14 cellular contexts compared by ENCODE assay signal in the genomic region with DNA sequence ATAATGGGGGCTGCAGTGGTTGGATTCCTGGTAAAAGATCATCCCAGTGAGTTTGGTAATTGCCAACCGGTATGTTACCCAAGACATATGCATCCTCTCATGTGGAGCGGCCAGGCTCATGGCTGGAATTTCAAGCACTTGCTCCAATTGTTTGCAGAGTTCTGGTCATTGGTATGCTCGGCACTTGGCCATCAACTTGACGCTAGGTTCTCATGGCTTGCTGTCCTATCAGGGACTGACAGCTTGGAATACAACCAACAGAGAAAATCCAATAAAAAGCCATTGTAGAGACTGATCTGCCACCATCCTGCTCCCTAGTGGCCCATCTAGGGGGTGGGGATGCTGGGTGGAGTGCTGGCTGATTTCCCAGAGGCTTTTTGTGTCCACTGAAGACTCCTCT.
"Had no signal": no experiment of that assay in that cellular context is flagged by ENCODE, and none has a peak within 500 bp of the region (broad histone marks: within the 10 kb centered on the region; RNA-seq: fewer than 3 reads in every experiment).

No MANE protein-coding gene starts in this region.

- H3K27ac Mint-ChIP-seq: activated T-helper 17 cell treated with anti-CD3 and anti-CD28 coated beads, Interleukin-2, amount 50 U/mL, for 72 hours; T-helper 2 cell treated with Interferon-gamma antibody and Interleukin-4, amounts not matched to agents 5 μg/mL and 100 μg/mL, for 36 hours had no signal

- FAIRE-seq: frontal cortex had no signal

- H3K4me3 ChIP-seq: heart right ventricle, psoas muscle, sigmoid colon had no signal

- DNase-seq: activated CD4-positive, alpha-beta T cell treated with anti-CD3 and anti-CD28 coated beads, Interleukin-2, amount 50 U/mL, for 1 hour; activated naive CD4-positive, alpha-beta T cell treated with Interleukin-2 at 50 U/mL for 16 hours; anterior cingulate cortex; heart right ventricle; left colon; psoas muscle; sigmoid colon; stimulated activated CD4-positive, alpha-beta T cell treated with anti-CD3 and anti-CD28 coated beads, Interleukin-12 subunit alpha, Interleukin-12 subunit beta, amount 100 ng/mL, for 4 hours; stimulated activated CD4-positive, alpha-beta T cell treated with anti-CD3 and anti-CD28 coated beads, Interleukin-2, amount 100 ng/mL, for 24 hours had no signal

- H3K27ac ChIP-seq: heart right ventricle, psoas muscle had no signal

- H3K27me3 ChIP-seq: heart right ventricle, sigmoid colon had no signal

- H3K9me3 ChIP-seq: heart right ventricle, psoas muscle, sigmoid colon had no signal

- H3K9me3 Mint-ChIP-seq: T-helper 2 cell treated with Interferon-gamma antibody and Interleukin-4, amounts not matched to agents 5 μg/mL and 100 μg/mL, for 36 hours had no signal

- ATAC-seq: activated CD4-positive, CD25-positive, alpha-beta regulatory T cell treated with anti-CD3 and anti-CD28 coated beads, Interleukin-2, amount 50 U/mL, for 24 hours; activated T-helper 17 cell treated with anti-CD3 and anti-CD28 coated beads, Interleukin-2, amount 50 U/mL, for 72 hours; heart right ventricle; left colon had no signal

- H3K36me3 ChIP-seq: heart right ventricle, sigmoid colon had no signal

- H3K4me3 Mint-ChIP-seq: activated T-helper 17 cell treated with anti-CD3 and anti-CD28 coated beads, Interleukin-2, amount 50 U/mL, for 72 hours; neural crest cell; T-helper 2 cell treated with Interferon-gamma antibody and Interleukin-4, amounts not matched to agents 5 μg/mL and 100 μg/mL, for 36 hours had no signal
